Comparison of ENCODE assay signal across 16 cellular contexts in the genomic region with DNA sequence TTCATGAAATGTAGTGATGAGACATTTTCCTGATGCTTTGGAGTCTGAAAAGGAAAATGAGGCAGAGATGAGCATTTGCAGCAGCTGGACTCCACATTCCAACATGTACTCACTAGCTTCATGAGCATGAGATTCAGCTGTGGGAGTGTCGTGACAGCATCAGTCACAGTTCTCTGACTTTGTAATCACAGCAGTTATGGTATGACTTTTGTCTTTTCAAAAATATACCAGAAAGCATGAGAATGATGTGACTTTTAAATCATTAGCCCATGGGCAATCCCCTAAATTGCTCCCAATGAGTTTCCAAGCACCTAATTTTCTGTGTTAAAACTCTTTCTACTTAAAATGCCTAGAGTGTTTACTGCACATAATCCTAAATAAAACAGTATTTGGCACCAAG. TPM values are rescaled to one million over a fixed set of nuclear protein-coding genes. Genes with fewer than 3 reads are reported as not detected.
DNase-seq lines count a peak whose midpoint lies in the region; ATAC-seq and TF ChIP-seq lines count a peak whose summit lies in the region.
"Had no signal": no experiment of that assay in that cellular context is flagged by ENCODE, and none has a peak within 500 bp of the region (broad histone marks: within the 10 kb centered on the region; RNA-seq: fewer than 3 reads in every experiment).

No MANE protein-coding gene starts in this region.

- no peak overlapping the region for H3K27ac ChIP-seq in ascending aorta
- H3K27ac ChIP-seq: right atrium auricular region had no signal

- no peaks in the 10 kb centered on the region for H3K27me3 ChIP-seq in ascending aorta
- H3K27me3 ChIP-seq: right atrium auricular region had no signal

- peak; percentile 49 for ATAC-seq in GM18517 (IDR thresholded peaks at IDR 0.05; ENCODE audit: unreplicated experiment)
- peak; percentile 54 for ATAC-seq in GM19452 (IDR thresholded peaks at IDR 0.05; ENCODE audit: unreplicated experiment)
- ATAC-seq in HG02870 (IDR thresholded peaks at IDR 0.05; ENCODE audit: unreplicated experiment), result peak; percentile 49
- ATAC-seq in HG03565 (IDR thresholded peaks at IDR 0.05; ENCODE audit: unreplicated experiment), result peak; percentile 58
- ATAC-seq: Right ventricle myocardium inferior had no signal

- intact Hi-C loops in ascending aorta (cut with DNase I), result no loop called here

- TF ChIP-seq CTCF in ascending aorta (IDR thresholded peaks at IDR 0.05), result no peak

- DNase-seq in activated gamma-delta T cell (lab: John Stamatoyannopoulos, UW), result no peak
- no peak for DNase-seq in OCI-M2 (lab: John Stamatoyannopoulos, UW; ENCODE audit: unreplicated experiment)
- no peak for DNase-seq in UCSD-AML1 (lab: John Stamatoyannopoulos, UW; ENCODE audit: unreplicated experiment)
- DNase-seq in ascending aorta (ENCODE audit: low spot score in 2 of 2), result no peak
- DNase-seq: activated gamma-delta T cell treated with Interleukin-2 at 50 U/mL for 16 hours, amygdala, EL, hypothalamus, NCI-H1930 had no signal

- no peak overlapping the region for H3K4me3 ChIP-seq in ascending aorta
- H3K4me3 ChIP-seq: HAP-1, right atrium auricular region had no signal

- H3K4me1 ChIP-seq in ascending aorta, result no peaks in the 10 kb centered on the region
- H3K4me1 ChIP-seq: HAP-1, right atrium auricular region had no signal

- no peaks in the 10 kb centered on the region for H3K9me3 ChIP-seq in ascending aorta
- H3K9me3 ChIP-seq: HAP-1, right atrium auricular region had no signal

- H3K36me3 ChIP-seq in ascending aorta, result no peaks in the 10 kb centered on the region
- H3K36me3 ChIP-seq: HAP-1, right atrium auricular region had no signal

RNA-seq across cellular contexts. Expression of a gene that starts 18.2 kb away (rescaled TPM):
- total RNA-seq in ascending aorta, result 28.5 TPM
